ENCODE assay signal across 8 cellular contexts in genomic region chr5:149618581-149619248, GRCh38. TPM values are rescaled to one million over a fixed set of nuclear protein-coding genes. Genes with fewer than 3 reads are reported as not detected.
A peak's percentile ranks its signal among the peaks of the same experiment; 100 is the strongest.
DNase-seq lines count a peak whose midpoint lies in the region; ATAC-seq and TF ChIP-seq lines count a peak whose summit lies in the region.

No MANE protein-coding gene starts in this region.

- no peaks in the 10 kb centered on the region for H3K36me3 ChIP-seq in HCT116 (ENCODE audit: control insufficient read depth in 1 of 2, insufficient read depth in 2 of 2, low read length in 2 of 2)

- no peak overlapping the region for H3K27ac Mint-ChIP-seq in activated CD8-positive, alpha-beta T cell treated with anti-CD3 and anti-CD28 coated beads, Interleukin-2, amount 10 ng/mL, durations not matched to agents 7 days and 5 days

- POLR2A ChIA-PET in HCT116 (lab: Charles Lee) = no interaction called here
- POLR2A ChIA-PET in activated CD8-positive, alpha-beta T cell treated with anti-CD3 and anti-CD28 coated beads, Interleukin-2, amount 10 ng/mL, durations not matched to agents 7 days and 5 days (lab: Charles Lee) = no interaction called here

- CTCF ChIA-PET in HCT116 (lab: Charles Lee) = interaction anchor here (0.6 to 2.4 kb wide), 18 partner anchors 10 to 301 kb away, joined by 3 to 22 read pairs (median 4); partner anchors contain the start of genes ARHGEF37 and PCYOX1L
- CTCF ChIA-PET in activated CD8-positive, alpha-beta T cell treated with anti-CD3 and anti-CD28 coated beads, Interleukin-2, amount 10 ng/mL, durations not matched to agents 7 days and 5 days (lab: Charles Lee) = interaction anchor here (0.7 to 2.5 kb wide), 17 partner anchors 10 to 341 kb away, joined by 3 to 13 read pairs (median 4); partner anchors contain the start of genes ARHGEF37 and SLC26A2

- ATAC-seq in HCT116 = peak; percentile 95
- peak; percentile 63 for ATAC-seq in activated CD8-positive, alpha-beta T cell treated with anti-CD3 and anti-CD28 coated beads, Interleukin-2, amount 10 ng/mL, durations not matched to agents 7 days and 5 days
- no peak for ATAC-seq in HG02840 (IDR thresholded peaks at IDR 0.05; ENCODE audit: low FRiP score, unreplicated experiment)

- peak; percentile 97 for TF ChIP-seq RAD21 in HCT116 (IDR thresholded peaks at IDR 0.05; ENCODE audit: low read depth)

- TF ChIP-seq CTCF in HCT116 (IDR thresholded peaks at IDR 0.05 in 2 of 3, conservative IDR thresholded peaks at IDR 0.05 in 1 of 3; ENCODE audit: borderline replicate concordance in 1 of 3, insufficient read depth in 1 of 3, low read depth in 2 of 3, low read length in 2 of 3) = peak; percentile 72 to 90 (median 87)

- DNase-seq in stimulated activated CD4-positive, alpha-beta T cell treated with anti-CD3 and anti-CD28 coated beads, Interleukin-2, amount 100 ng/mL, for 48 hours = peak; percentile 15 to 22
- DNase-seq in stimulated activated CD4-positive, alpha-beta T cell treated with anti-CD3 and anti-CD28 coated beads, Interleukin-4, amount 100 ng/mL, for 24 hours = no peak
- DNase-seq in HCT116 (ENCODE audit: low read depth, low spot score) (peak; percentile 47), NCI-H2196 (lab: John Stamatoyannopoulos, UW; ENCODE audit: unreplicated experiment) (peak; percentile 53), germinal center (ENCODE audit: low spot score) (peak; percentile 65), posterior cingulate gyrus (peak in 6 of 10 donors; percentile 31 to 91 (median 49))
- DNase-seq in activated CD8-positive, alpha-beta T cell treated with anti-CD3 and anti-CD28 coated beads, Interleukin-2, amount 10 ng/mL, durations not matched to agents 7 days and 5 days = peak; percentile 39

- peaks cover 2 to 24% of the 10 kb centered on the region in 2 experiments; a peak in 3 of 4 replicates for H3K4me1 ChIP-seq in HCT116 (ENCODE audit: control insufficient read depth in 1 of 2, insufficient read depth in 2 of 2, low read length in 2 of 2)

- H3K27me3 Mint-ChIP-seq in activated CD8-positive, alpha-beta T cell treated with anti-CD3 and anti-CD28 coated beads, Interleukin-2, amount 10 ng/mL, durations not matched to agents 7 days and 5 days (ENCODE audit: low read depth) = no peaks in the 10 kb centered on the region

- no peak for TF ChIP-seq POLR2A in HCT116 (IDR thresholded peaks at IDR 0.05; ENCODE audit: borderline replicate concordance, extremely low read depth, insufficient read depth, insufficient read length)

- H3K4me3 ChIP-seq in HCT116 (replicated peaks in 1 of 2; ENCODE audit: low read depth in 1 of 2, low read length in 2 of 2) = no peak overlapping the region

- H3K9me3 Mint-ChIP-seq in activated CD8-positive, alpha-beta T cell treated with anti-CD3 and anti-CD28 coated beads, Interleukin-2, amount 10 ng/mL, durations not matched to agents 7 days and 5 days (ENCODE audit: insufficient read depth) = no peaks in the 10 kb centered on the region

- peak overlapping the region; percentile 29 for H3K4me2 ChIP-seq in HCT116 (ENCODE audit: low read length)

- H3K4me1 Mint-ChIP-seq in activated CD8-positive, alpha-beta T cell treated with anti-CD3 and anti-CD28 coated beads, Interleukin-2, amount 10 ng/mL, durations not matched to agents 7 days and 5 days (ENCODE audit: low read depth) = peaks cover 11% of the 10 kb centered on the region

- H3K4me3 Mint-ChIP-seq in activated CD8-positive, alpha-beta T cell treated with anti-CD3 and anti-CD28 coated beads, Interleukin-2, amount 10 ng/mL, durations not matched to agents 7 days and 5 days = no peak overlapping the region

- H3K27me3 ChIP-seq in HCT116 (ENCODE audit: insufficient read depth, low read length) = no peaks in the 10 kb centered on the region

- no peak overlapping the region for H3K9ac ChIP-seq in HCT116 (ENCODE audit: low read length)

- no peaks in the 10 kb centered on the region for H4K20me1 ChIP-seq in HCT116 (ENCODE audit: insufficient read depth)

- RAD21 ChIA-PET in HCT116 (lab: Charles Lee; ENCODE audit: low non-redundant PET in 1 of 2, low total read pairs in 2 of 2, uncharacterized antibody in 2 of 2, unreplicated experiment in 2 of 2) = interaction anchor here (0.8 to 1.8 kb wide), 4 partner anchors 13 to 236 kb away, joined by 3 to 6 read pairs (median 4); no protein-coding TSS in a partner anchor

- intact Hi-C loops in HCT116 (cut with micrococcal nuclease) = loop anchor here (2.0 to 5.0 kb wide), 3 partner anchors 176 to 251 kb away; no protein-coding TSS in a partner anchor
- intact Hi-C loops in posterior cingulate gyrus (cut with DNase I) = loop anchor here (2.0 kb wide), 1 partner anchor 176 kb away; no protein-coding TSS in a partner anchor

- H2AFZ ChIP-seq in HCT116 (ENCODE audit: low read depth, low read length, poor library complexity, severe bottlenecking) = peak overlapping the region; percentile 6

- no peaks in the 10 kb centered on the region for H3K36me3 Mint-ChIP-seq in activated CD8-positive, alpha-beta T cell treated with anti-CD3 and anti-CD28 coated beads, Interleukin-2, amount 10 ng/mL, durations not matched to agents 7 days and 5 days (ENCODE audit: low read depth)

- no peaks in the 10 kb centered on the region for H3K9me3 ChIP-seq in HCT116 (ENCODE audit: control insufficient read depth in 1 of 2, insufficient read depth in 1 of 2, low read depth in 1 of 2, low read length in 2 of 2)

- H3K27ac ChIP-seq in HCT116 (ENCODE audit: low read depth, low read length) = no peak overlapping the region

- BruUV-seq in HCT116 (replicated peaks; lab: Mats Ljungman, UMichigan) = no TSS peak

- H3K79me2 ChIP-seq in HCT116 (ENCODE audit: insufficient read depth, low read length) = no peaks in the 10 kb centered on the region

- H3K9me2 ChIP-seq in HCT116 (ENCODE audit: insufficient read depth) = no peaks in the 10 kb centered on the region

TF ChIP-seq in HCT116, 20 proteins besides CTCF, POLR2A, EP300 and RAD21:
- TF ChIP-seq SRF (IDR thresholded peaks at IDR 0.05; ENCODE audit: low read depth) (no peak), CEBPB (IDR thresholded peaks at IDR 0.05; ENCODE audit: low read depth) (no peak), YY1 (IDR thresholded peaks at IDR 0.05; ENCODE audit: extremely low read depth, insufficient replicate concordance, low read depth, low read length) (peak; percentile 45), POLR2AphosphoS5 (IDR thresholded peaks at IDR 0.05; ENCODE audit: low read depth, low read length) (no peak), EGR1 (IDR thresholded peaks at IDR 0.05; ENCODE audit: low read depth) (no peak), ELF1 (IDR thresholded peaks at IDR 0.05; ENCODE audit: borderline replicate concordance, low read depth) (no peak), JUND (IDR thresholded peaks at IDR 0.05) (no peak)
TF ChIP-seq in HCT116: peak in this region for 1.

RNA-seq across cellular contexts. Expression of gene ARHGEF37, which starts 37.4 kb away (rescaled TPM):
- 7.0 TPM for total RNA-seq in HCT116 (2021; ENCODE audit: unreplicated experiment)
- 3.1 and 3.8 TPM in 2 replicates for polyA plus RNA-seq in HCT116 (2012)
- total RNA-seq in activated CD8-positive, alpha-beta T cell treated with anti-CD3 and anti-CD28 coated beads, Interleukin-2, amount 10 ng/mL, durations not matched to agents 7 days and 5 days = 1 to 10 TPM; 1.0 to 1.4 TPM
